Comparison of ENCODE assay signal across 10 cellular contexts in genomic region chr14:104135121-104135903, GRCh38. TPM values are rescaled to one million over a fixed set of nuclear protein-coding genes. Genes with fewer than 3 reads are reported as not detected.
DNase-seq lines count a peak whose midpoint lies in the region; ATAC-seq and TF ChIP-seq lines count a peak whose summit lies in the region.
"Had no signal": no experiment of that assay in that cellular context is flagged by ENCODE, and none has a peak within 500 bp of the region (broad histone marks: within the 10 kb centered on the region; RNA-seq: fewer than 3 reads in every experiment).

No MANE protein-coding gene starts in this region.

- 0% methylated on average over 3 of the region's 47 CpGs for WGBS in right lobe of liver (ENCODE audit: insufficient coverage, low coverage, low lambda C conversion rate, missing lambda C conversion rate)

- no peak overlapping the region for H3K27ac ChIP-seq in BLaER1
- H3K27ac ChIP-seq in HUES48 (ENCODE audit: low read depth, low read length), result no peak overlapping the region
- H3K27ac ChIP-seq in right lobe of liver, result no peak overlapping the region
- H3K27ac ChIP-seq: epithelial cell of prostate had no signal

- CTCF ChIA-PET in GM10248 (lab: Yijun Ruan, JAX), result interaction anchor here (1.0 kb wide), 1 partner anchor 429 kb away, joined by 4 read pairs; no protein-coding TSS in a partner anchor

- H3K9me3 ChIP-seq in BLaER1 (peaks cover 5% of the 10 kb centered on the region), HUES48 (ENCODE audit: control insufficient read depth, insufficient read depth, low read length) (no peaks in the 10 kb centered on the region), adipocyte (ENCODE audit: control insufficient read depth, low read length) (no peaks in the 10 kb centered on the region), right lobe of liver (no peaks in the 10 kb centered on the region)

- peaks cover 26% of the 10 kb centered on the region for H4K20me1 ChIP-seq in BLaER1

- TF ChIP-seq POLR2A in right lobe of liver (IDR thresholded peaks at IDR 0.05), result no peak

- peak in 1 of 4 donors; percentile 5 for ATAC-seq in right lobe of liver
- no peak for ATAC-seq in GM19395 (IDR thresholded peaks at IDR 0.05; ENCODE audit: unreplicated experiment)
- no peak for ATAC-seq in HG03025 (IDR thresholded peaks at IDR 0.05; ENCODE audit: low FRiP score, unreplicated experiment)

- H3K4me2 ChIP-seq in BLaER1, result peak overlapping the region; percentile 100

- H3K27me3 ChIP-seq in BLaER1 (peaks cover 27% of the 10 kb centered on the region), HUES48 (ENCODE audit: control insufficient read depth, insufficient read depth, low read length) (peaks cover 30% of the 10 kb centered on the region), adipocyte (replicated peaks; ENCODE audit: control insufficient read depth, insufficient read depth, low read length) (peaks cover 38% of the 10 kb centered on the region), right lobe of liver (peaks cover 0 to 31% of the 10 kb centered on the region in 2 donors)

- no peaks in the 10 kb centered on the region for H3K36me3 ChIP-seq in BLaER1
- H3K36me3 ChIP-seq in HUES48 (ENCODE audit: control insufficient read depth, insufficient read depth, low read length), result no peaks in the 10 kb centered on the region
- H3K36me3 ChIP-seq in adipocyte (ENCODE audit: control insufficient read depth, insufficient read depth, low read length, severe bottlenecking), result no peaks in the 10 kb centered on the region
- no peaks in the 10 kb centered on the region for H3K36me3 ChIP-seq in right lobe of liver

- TF ChIP-seq CTCF in right lobe of liver (IDR thresholded peaks at IDR 0.05) (no peak), GM10248 (IDR thresholded peaks at IDR 0.05; ENCODE audit: control extremely low read depth, extremely low read depth, low read depth, missing control alignments) (no peak)

- peaks cover 53% of the 10 kb centered on the region for H3K4me1 ChIP-seq in BLaER1
- H3K4me1 ChIP-seq in HUES48 (ENCODE audit: control insufficient read depth, insufficient read depth, low read length), result peaks cover 13% of the 10 kb centered on the region; the same call in 1 of the 2 replicates
- H3K4me1 ChIP-seq in adipocyte (ENCODE audit: control insufficient read depth, insufficient read depth, low read length), result no peaks in the 10 kb centered on the region
- peaks cover 0 to 19% (median 0%) of the 10 kb centered on the region in 4 donors for H3K4me1 ChIP-seq in right lobe of liver

- intact Hi-C loops in right lobe of liver (cut with DNase I), result loop anchor here (5.0 to 10.0 kb wide), 2 partner anchors 422 to 509 kb away; no protein-coding TSS in a partner anchor

- DNase-seq in adipocyte (ENCODE audit: low read depth) (peak; percentile 22), right lobe of liver (peak; percentile 32 to 54 (median 42)), GM10248 (ENCODE audit: extremely low spot score) (no peak), superior temporal gyrus (ENCODE audit: extremely low spot score) (no peak)
- DNase-seq: NCI-H2029 treated with DMSO at 0.1 percent for 48 hours had no signal

- H3K4me3 ChIP-seq in BLaER1 (peak overlapping the region; percentile 88), HUES48 (ENCODE audit: low read depth, low read length) (peak overlapping the region; percentile 59), adipocyte (ENCODE audit: low read length) (no peak overlapping the region), right lobe of liver (no peak overlapping the region)

- no peak overlapping the region for H3K9ac ChIP-seq in BLaER1
- no peak overlapping the region for H3K9ac ChIP-seq in HUES48 (ENCODE audit: low read depth, low read length)
- no peak overlapping the region for H3K9ac ChIP-seq in adipocyte (ENCODE audit: low read length)

- POLR2A ChIA-PET in GM10248 (lab: Yijun Ruan, JAX), result no interaction called here

RNA-seq across cellular contexts. Expression of gene KIF26A, which starts 3.1 kb away (rescaled TPM):
- 1 to 10 TPM in 4 of 6 experiments, under 1 TPM in 2; 0.79 to 1.5 (median 1.1) TPM for total RNA-seq in right lobe of liver

RNA-seq across cellular contexts. Expression of gene ASPG, which starts 49.8 kb away (rescaled TPM):
- total RNA-seq in right lobe of liver, result 100 to 1,000 TPM in 3 of 6 experiments, 10 to 100 TPM in 3; 37.3 to 232 (median 110) TPM

Comparison
In these comparisons a context has a peak if more than half of its experiments do, and no peak if none do; other contexts are left out.
1. H3K4me3 ChIP-seq: peak in BLaER1 (single experiment) and HUES48 (single experiment); none in adipocyte (single experiment) and right lobe of liver (0 of 3).
2. DNase-seq: peak in adipocyte (single experiment) and right lobe of liver (3 of 3); none in GM10248 (single experiment) and superior temporal gyrus (single experiment).